21 cellular contexts compared by ENCODE assay signal in the genomic region with DNA sequence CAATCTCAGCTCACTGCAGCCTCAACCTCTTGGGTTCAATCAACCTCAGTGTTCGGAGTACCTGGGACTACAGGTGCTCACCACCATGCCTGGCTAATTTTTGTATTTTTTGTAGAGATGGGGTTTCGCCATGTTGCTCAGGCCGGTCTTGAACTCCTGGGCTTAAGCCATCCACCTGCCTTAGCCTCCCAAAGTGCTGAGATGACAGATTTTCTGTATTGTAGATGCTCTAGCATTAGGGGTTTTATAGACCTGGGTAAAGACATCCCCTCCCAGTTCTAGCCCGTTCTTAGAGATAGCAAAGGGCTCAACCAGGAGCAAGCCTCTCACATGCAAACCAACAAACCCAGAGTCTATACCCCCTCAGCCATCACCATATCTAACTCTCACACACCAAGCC.
"Had no signal": no experiment of that assay in that cellular context is flagged by ENCODE, and none has a peak within 500 bp of the region (broad histone marks: within the 10 kb centered on the region; RNA-seq: fewer than 3 reads in every experiment).

No MANE protein-coding gene starts in this region.

- H3K27me3 ChIP-seq: brain microvascular endothelial cell, testis, upper lobe of right lung had no signal

- H3K9me3 Mint-ChIP-seq: central memory CD8-positive, alpha-beta T cell; stimulated activated naive CD8-positive, alpha-beta T cell treated with anti-CD3 and anti-CD28 coated beads, Interleukin-15, Interleukin-2, amounts not matched to agents 100 ng/mL and 50 ng/mL, for 24 hours had no signal

- FAIRE-seq: small intestine had no signal

- H3K27ac ChIP-seq: brain microvascular endothelial cell, upper lobe of right lung had no signal

- H3K36me3 ChIP-seq: brain microvascular endothelial cell, upper lobe of right lung had no signal

- H3K9me3 ChIP-seq: testis, upper lobe of right lung had no signal

- H3K27ac Mint-ChIP-seq: nephron progenitor cell, progenitor cell of endocrine pancreas had no signal

- H3K27me3 Mint-ChIP-seq: central memory CD8-positive, alpha-beta T cell; progenitor cell of endocrine pancreas; stimulated activated naive CD8-positive, alpha-beta T cell treated with anti-CD3 and anti-CD28 coated beads, Interleukin-15, Interleukin-2, amounts not matched to agents 100 ng/mL and 50 ng/mL, for 24 hours had no signal

- ATAC-seq: activated naive CD4-positive, alpha-beta T cell treated with anti-CD3 and anti-CD28 coated beads, Interleukin-2, amount 50 U/mL, for 72 hours; right cardiac atrium; upper lobe of right lung had no signal

- H3K4me3 ChIP-seq: testis, upper lobe of right lung had no signal

- DNase-seq: activated CD4-positive, alpha-beta T cell treated with anti-CD3 and anti-CD28 coated beads for 1 hour; activated CD4-positive, alpha-beta T cell treated with anti-CD3 and anti-CD28 coated beads, Interleukin-2, amount 50 U/mL, for 4 hours; activated effector memory CD4-positive, alpha-beta T cell treated with anti-CD3 and anti-CD28 coated beads, Interleukin-2, amount 50 U/mL, for 16 hours; activated T-cell treated with anti-CD3 and anti-CD28 coated beads, Interleukin-2, amount 50 U/mL, for 1 hour; brain microvascular endothelial cell; cortex of kidney; effector CD8-positive, alpha-beta T cell; foreskin melanocyte; head of caudate nucleus; mesendoderm; nephron progenitor cell; right cardiac atrium; small intestine; stimulated activated CD4-positive, alpha-beta T cell treated with anti-CD3 and anti-CD28 coated beads, Interleukin-4, amount 100 ng/mL, for 4 hours; stimulated activated CD8-positive, alpha-beta memory T cell treated with anti-CD3 and anti-CD28 coated beads, Interleukin-4, amount 100 ng/mL, for 48 hours; testis; upper lobe of right lung had no signal

- H3K4me3 Mint-ChIP-seq: central memory CD8-positive, alpha-beta T cell; nephron progenitor cell; stimulated activated naive CD8-positive, alpha-beta T cell treated with anti-CD3 and anti-CD28 coated beads, Interleukin-15, Interleukin-2, amounts not matched to agents 100 ng/mL and 50 ng/mL, for 24 hours had no signal
